In the genomic region with DNA sequence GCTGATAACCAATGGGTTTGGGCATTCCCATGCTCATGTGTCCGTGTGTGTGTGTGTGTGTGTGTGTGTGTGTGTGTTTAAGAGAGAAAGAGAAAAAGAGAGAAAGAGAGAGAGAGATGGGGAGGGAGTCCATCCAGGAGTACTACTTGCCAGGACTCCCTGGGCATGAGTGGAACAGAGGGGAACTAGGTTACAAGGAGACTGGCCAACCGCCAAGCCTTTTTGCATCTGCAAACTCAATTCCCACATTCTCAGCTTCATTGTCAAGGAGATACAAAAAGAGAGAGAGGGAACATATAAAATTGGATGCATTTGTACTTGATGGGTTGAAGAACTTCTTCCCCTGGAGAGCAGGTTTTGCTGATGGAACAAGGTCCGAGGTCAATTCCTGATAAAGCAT, we compare ENCODE assay signal across 17 cellular contexts.
DNase-seq lines count a peak whose midpoint lies in the region; ATAC-seq and TF ChIP-seq lines count a peak whose summit lies in the region.
"Had no signal": no experiment of that assay in that cellular context is flagged by ENCODE, and none has a peak within 500 bp of the region (broad histone marks: within the 10 kb centered on the region; RNA-seq: fewer than 3 reads in every experiment).

No MANE protein-coding gene starts in this region.

- TF ChIP-seq CTCF in natural killer cell (IDR thresholded peaks at IDR 0.05) (no peak), thyroid gland (IDR thresholded peaks at IDR 0.05) (no peak)

- WGBS in thyroid gland, 2 donors, result 59 to 60% methylated on average over 3 of the region's 3 CpGs

- H3K4me1 ChIP-seq in thyroid gland (peaks cover 0 to 8% of the 10 kb centered on the region in 2 donors), HAP-1 (no peaks in the 10 kb centered on the region)
- H3K4me1 ChIP-seq: BE2C had no signal

- peaks cover 0 to 14% of the 10 kb centered on the region in 2 donors for H3K27me3 Mint-ChIP-seq in natural killer cell treated with Interleukin-12 subunit alpha and Interleukin-12 subunit beta and Interleukin-15 and Interleukin-18, amount 100 ng/mL, for 72 hours
- H3K27me3 Mint-ChIP-seq in natural killer cell (ENCODE audit: low read depth in 2 of 2), result peaks cover 7 to 12% of the 10 kb centered on the region in 2 donors

- H3K36me3 Mint-ChIP-seq in natural killer cell treated with Interleukin-12 subunit alpha and Interleukin-12 subunit beta and Interleukin-15 and Interleukin-18, amount 100 ng/mL, for 72 hours, result no peaks in the 10 kb centered on the region
- no peaks in the 10 kb centered on the region for H3K36me3 Mint-ChIP-seq in natural killer cell

- H3K4me1 Mint-ChIP-seq in natural killer cell treated with Interleukin-12 subunit alpha and Interleukin-12 subunit beta and Interleukin-15 and Interleukin-18, amount 100 ng/mL, for 72 hours (ENCODE audit: low read depth in 2 of 2), result peaks cover 22 to 41% of the 10 kb centered on the region in 2 donors
- H3K4me1 Mint-ChIP-seq in natural killer cell, result peaks cover 38 to 69% of the 10 kb centered on the region in 2 donors
- H3K4me1 Mint-ChIP-seq: H9 had no signal

- H3K27me3 ChIP-seq in thyroid gland (no peaks in the 10 kb centered on the region), HAP-1 (ENCODE audit: low read depth) (no peaks in the 10 kb centered on the region)
- H3K27me3 ChIP-seq: BE2C had no signal

- in situ Hi-C loops in HAP-1 (cut with MboI; ENCODE audit: low sequenced_read_pairs), result no loop called here

- no peak overlapping the region for H3K4me3 ChIP-seq in thyroid gland (replicated peaks in 1 of 3)
- H3K4me3 ChIP-seq in HAP-1, result no peak overlapping the region

- peak overlapping the region in 1 of 2 donors; percentile 64 for H3K27ac Mint-ChIP-seq in natural killer cell treated with Interleukin-12 subunit alpha and Interleukin-12 subunit beta and Interleukin-15 and Interleukin-18, amount 100 ng/mL, for 72 hours
- peak overlapping the region in 1 of 2 donors; percentile 72 for H3K27ac Mint-ChIP-seq in natural killer cell

- intact Hi-C loops in natural killer cell (cut with micrococcal nuclease), result no loop called here
- intact Hi-C loops in thyroid gland (cut with DNase I), result no loop called here

- no peaks in the 10 kb centered on the region for H3K9me3 Mint-ChIP-seq in natural killer cell treated with Interleukin-12 subunit alpha and Interleukin-12 subunit beta and Interleukin-15 and Interleukin-18, amount 100 ng/mL, for 72 hours
- no peaks in the 10 kb centered on the region for H3K9me3 Mint-ChIP-seq in natural killer cell
- H3K9me3 Mint-ChIP-seq: H9 had no signal

- TF ChIP-seq POLR2A in thyroid gland (IDR thresholded peaks at IDR 0.05), result no peak

- peak overlapping the region; percentile 3 for H3K4me3 Mint-ChIP-seq in natural killer cell treated with Interleukin-12 subunit alpha and Interleukin-12 subunit beta and Interleukin-15 and Interleukin-18, amount 100 ng/mL, for 72 hours
- no peak overlapping the region for H3K4me3 Mint-ChIP-seq in natural killer cell
- H3K4me3 Mint-ChIP-seq: H9 had no signal

- H3K27ac ChIP-seq in caudate nucleus (ENCODE audit: low read depth, low read length) (peak overlapping the region; percentile 58), thyroid gland (no peak overlapping the region)
- H3K27ac ChIP-seq: KMS-11 had no signal

- DNase-seq in natural killer cell treated with Interleukin-12 subunit alpha and Interleukin-12 subunit beta and Interleukin-15 and Interleukin-18, amount 100 ng/mL, for 72 hours (ENCODE audit: low spot score), result no peak
- DNase-seq in natural killer cell, result no peak
- peak in 18 of 61 donors; percentile 9 to 81 (median 36) for DNase-seq in caudate nucleus (lab: John Stamatoyannopoulos, UW)
- peak; percentile 21 for DNase-seq in midbrain (lab: John Stamatoyannopoulos, UW)
- peak; percentile 51 for DNase-seq in thyroid gland
- DNase-seq in activated naive CD4-positive, alpha-beta T cell treated with Interleukin-2 at 50 U/mL for 16 hours, result no peak
- no peak for DNase-seq in HAP-1 (ENCODE audit: low spot score in 2 of 2)
- DNase-seq: BE2C; DND-41; H9; NCI-H1694 treated with DMSO at 0.1 percent for 48 hours; NCI-H2081 treated with DMSO at 0.1 percent for 48 hours; NCI-H510A; NK-92 treated with Interleukin-12 subunit alpha and Interleukin-12 subunit beta, amount 100 ng/mL, for 24 hours had no signal

- H3K9me3 ChIP-seq in thyroid gland (no peaks in the 10 kb centered on the region), HAP-1 (no peaks in the 10 kb centered on the region)
- H3K9me3 ChIP-seq: BE2C had no signal

- H3K36me3 ChIP-seq in thyroid gland, result no peaks in the 10 kb centered on the region
- H3K36me3 ChIP-seq in HAP-1 (replicated peaks), result no peaks in the 10 kb centered on the region
- H3K36me3 ChIP-seq: BE2C had no signal

- ATAC-seq in natural killer cell treated with Interleukin-12 subunit alpha and Interleukin-12 subunit beta and Interleukin-15 and Interleukin-18, amount 100 ng/mL, for 72 hours, result no peak
- ATAC-seq in natural killer cell, result no peak
- no peak for ATAC-seq in HG02759 (IDR thresholded peaks at IDR 0.05; ENCODE audit: unreplicated experiment)
- ATAC-seq: Panc1 had no signal

Comparison
In these comparisons a context has a peak if more than half of its experiments do, and no peak if none do; other contexts are left out.
1. DNase-seq: peak in midbrain (single experiment) and thyroid gland (2 of 2); none in natural killer cell treated with Interleukin-12 subunit alpha and Interleukin-12 subunit beta and Interleukin-15 and Interleukin-18, amount 100 ng/mL, for 72 hours (single experiment), natural killer cell (single experiment), activated naive CD4-positive, alpha-beta T cell treated with Interleukin-2 at 50 U/mL for 16 hours (single experiment) and HAP-1 (0 of 2).